ENCODE assay signal across 12 cellular contexts in the genomic region with DNA sequence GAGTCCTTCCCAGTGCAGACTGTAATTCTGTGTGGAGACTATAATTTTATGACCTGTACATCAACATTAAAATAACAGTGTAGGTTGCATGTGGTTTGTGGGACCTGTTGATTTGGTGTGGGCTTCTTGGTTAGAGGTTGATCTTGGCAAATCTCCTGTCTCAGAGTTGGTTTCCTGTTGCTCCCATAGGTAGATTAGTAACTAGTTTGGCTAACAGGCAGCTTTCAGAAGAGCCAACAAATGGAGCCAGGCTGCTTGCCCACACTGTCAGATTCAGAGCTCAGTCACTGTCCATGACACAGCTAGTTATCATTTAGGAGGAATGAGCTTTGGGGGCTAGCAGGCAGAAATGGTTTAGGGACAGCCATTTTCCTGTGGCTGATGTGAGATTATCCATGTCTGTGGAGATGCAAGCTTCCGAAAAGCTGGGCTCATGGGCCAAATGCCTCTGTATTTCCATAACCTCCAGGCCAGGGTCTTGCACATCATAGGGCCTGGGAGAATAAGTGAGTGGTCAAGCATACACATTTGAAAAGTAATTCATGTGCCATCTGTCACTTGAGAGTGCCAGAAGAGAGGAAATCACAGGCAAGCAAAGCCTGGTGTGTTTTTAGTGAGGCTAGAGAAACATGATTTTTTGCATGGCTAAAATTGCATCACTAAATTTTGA. TPM values are rescaled to one million over a fixed set of nuclear protein-coding genes. Genes with fewer than 3 reads are reported as not detected.
A peak's percentile ranks its signal among the peaks of the same experiment; 100 is the strongest.
DNase-seq lines count a peak whose midpoint lies in the region; ATAC-seq and TF ChIP-seq lines count a peak whose summit lies in the region.
"Had no signal": no experiment of that assay in that cellular context is flagged by ENCODE, and none has a peak within 500 bp of the region (broad histone marks: within the 10 kb centered on the region; RNA-seq: fewer than 3 reads in every experiment).

No MANE protein-coding gene starts in this region.

- no peak overlapping the region for H3K4me3 ChIP-seq in foreskin fibroblast (ENCODE audit: low read depth in 1 of 2, low read length in 2 of 2)
- H3K4me3 ChIP-seq in subcutaneous abdominal adipose tissue (ENCODE audit: low read depth in 1 of 5, low read length in 5 of 5): no peak overlapping the region
- H3K4me3 ChIP-seq: vagina had no signal

- H3K4me3 Mint-ChIP-seq in activated CD8-positive, alpha-beta memory T cell treated with anti-CD3 and anti-CD28 coated beads, Interleukin-2, amount 10 ng/mL, durations not matched to agents 7 days and 5 days: peak overlapping the region; percentile 55
- peak overlapping the region; percentile 55 for H3K4me3 Mint-ChIP-seq in activated CD4-positive, alpha-beta memory T cell treated with anti-CD3 and anti-CD28 coated beads, Interleukin-2, amount 10 ng/mL, durations not matched to agents 7 days and 5 days

- no peak for TF ChIP-seq CTCF in foreskin fibroblast (IDR thresholded peaks at IDR 0.05; ENCODE audit: low read depth, low read length)

- CTCF ChIA-PET in activated CD8-positive, alpha-beta memory T cell treated with anti-CD3 and anti-CD28 coated beads, Interleukin-2, amount 10 ng/mL, durations not matched to agents 7 days and 5 days (lab: Charles Lee): interaction anchor here (0.6 to 3.7 kb wide), 7 partner anchors 11 to 566 kb away, joined by 3 to 13 read pairs (median 7); no protein-coding TSS in a partner anchor
- CTCF ChIA-PET in activated CD4-positive, alpha-beta memory T cell treated with anti-CD3 and anti-CD28 coated beads, Interleukin-2, amount 10 ng/mL, durations not matched to agents 7 days and 5 days (lab: Charles Lee): interaction anchor here (1.4 to 1.9 kb wide), 2 partner anchors 56 to 60 kb away, joined by 4 to 5 read pairs; no protein-coding TSS in a partner anchor

- no peaks in the 10 kb centered on the region for H3K27me3 ChIP-seq in subcutaneous abdominal adipose tissue (ENCODE audit: control insufficient read depth in 5 of 5, insufficient read depth in 4 of 5, low read length in 5 of 5)
- H3K27me3 ChIP-seq: vagina had no signal

- no peaks in the 10 kb centered on the region for H3K9me3 ChIP-seq in subcutaneous abdominal adipose tissue (ENCODE audit: control insufficient read depth in 5 of 5, low read length in 5 of 5)
- H3K9me3 ChIP-seq: vagina had no signal

- H3K36me3 Mint-ChIP-seq in activated CD8-positive, alpha-beta memory T cell treated with anti-CD3 and anti-CD28 coated beads, Interleukin-2, amount 10 ng/mL, durations not matched to agents 7 days and 5 days: peaks cover 47% of the 10 kb centered on the region
- peaks cover 73% of the 10 kb centered on the region for H3K36me3 Mint-ChIP-seq in activated CD4-positive, alpha-beta memory T cell treated with anti-CD3 and anti-CD28 coated beads, Interleukin-2, amount 10 ng/mL, durations not matched to agents 7 days and 5 days (ENCODE audit: low read depth)

- no peaks in the 10 kb centered on the region for H3K27me3 Mint-ChIP-seq in activated CD8-positive, alpha-beta memory T cell treated with anti-CD3 and anti-CD28 coated beads, Interleukin-2, amount 10 ng/mL, durations not matched to agents 7 days and 5 days
- H3K27me3 Mint-ChIP-seq in activated CD4-positive, alpha-beta memory T cell treated with anti-CD3 and anti-CD28 coated beads, Interleukin-2, amount 10 ng/mL, durations not matched to agents 7 days and 5 days: no peaks in the 10 kb centered on the region

- ATAC-seq in activated CD8-positive, alpha-beta memory T cell treated with anti-CD3 and anti-CD28 coated beads, Interleukin-2, amount 10 ng/mL, durations not matched to agents 7 days and 5 days: peak; percentile 41
- no peak for ATAC-seq in GM21381 (IDR thresholded peaks at IDR 0.05; ENCODE audit: unreplicated experiment)
- no peak for ATAC-seq in GM21528 (IDR thresholded peaks at IDR 0.05; ENCODE audit: low FRiP score, unreplicated experiment)
- ATAC-seq: HCT116 had no signal

- H3K9me3 Mint-ChIP-seq in activated CD8-positive, alpha-beta memory T cell treated with anti-CD3 and anti-CD28 coated beads, Interleukin-2, amount 10 ng/mL, durations not matched to agents 7 days and 5 days (ENCODE audit: low read depth): no peaks in the 10 kb centered on the region
- no peaks in the 10 kb centered on the region for H3K9me3 Mint-ChIP-seq in activated CD4-positive, alpha-beta memory T cell treated with anti-CD3 and anti-CD28 coated beads, Interleukin-2, amount 10 ng/mL, durations not matched to agents 7 days and 5 days

- POLR2A ChIA-PET in activated CD4-positive, alpha-beta memory T cell treated with anti-CD3 and anti-CD28 coated beads, Interleukin-2, amount 10 ng/mL, durations not matched to agents 7 days and 5 days (lab: Charles Lee): interaction anchor here (0.8 to 7.0 kb wide), 8 partner anchors 12 to 103 kb away, joined by 3 to 141 read pairs (median 4); partner anchors contain the start of genes CCM2, MYO1G and TBRG4

- H3K27ac ChIP-seq in subcutaneous abdominal adipose tissue (ENCODE audit: low read depth, low read length): peak overlapping the region; percentile 54
- H3K27ac ChIP-seq: vagina had no signal

- peak; percentile 66 for DNase-seq in activated CD8-positive, alpha-beta memory T cell treated with anti-CD3 and anti-CD28 coated beads, Interleukin-2, amount 10 ng/mL, durations not matched to agents 7 days and 5 days
- no peak for DNase-seq in activated CD8-positive, alpha-beta memory T cell treated with anti-CD3 and anti-CD28 coated beads, Interleukin-2, amount 50 U/mL, for 4 hours
- DNase-seq in activated CD4-positive, alpha-beta memory T cell treated with anti-CD3 and anti-CD28 coated beads, Interleukin-2, amount 10 ng/mL, durations not matched to agents 7 days and 5 days: peak; percentile 28
- peak; percentile 41 to 66 for DNase-seq in foreskin fibroblast
- no peak for DNase-seq in stimulated activated CD4-positive, alpha-beta T cell treated with anti-CD3 and anti-CD28 coated beads, Interleukin-12 subunit alpha, Interleukin-12 subunit beta, amount 100 ng/mL, for 4 hours
- DNase-seq: NCI-H345 had no signal

- peaks cover 0 to 12% (median 7%) of the 10 kb centered on the region in 5 donors for H3K36me3 ChIP-seq in subcutaneous abdominal adipose tissue (ENCODE audit: control insufficient read depth in 5 of 5, insufficient read depth in 5 of 5, low read length in 5 of 5)

- peaks cover 4 to 23% (median 10%) of the 10 kb centered on the region in 5 donors for H3K4me1 ChIP-seq in subcutaneous abdominal adipose tissue (ENCODE audit: control insufficient read depth in 5 of 5, insufficient read depth in 5 of 5, low read length in 5 of 5)

- no peak overlapping the region for H3K9ac ChIP-seq in subcutaneous abdominal adipose tissue (ENCODE audit: low read length in 5 of 5)

- peaks cover 81% of the 10 kb centered on the region for H3K4me1 Mint-ChIP-seq in activated CD8-positive, alpha-beta memory T cell treated with anti-CD3 and anti-CD28 coated beads, Interleukin-2, amount 10 ng/mL, durations not matched to agents 7 days and 5 days
- peaks cover 78% of the 10 kb centered on the region for H3K4me1 Mint-ChIP-seq in activated CD4-positive, alpha-beta memory T cell treated with anti-CD3 and anti-CD28 coated beads, Interleukin-2, amount 10 ng/mL, durations not matched to agents 7 days and 5 days

- peak overlapping the region; percentile 78 for H3K27ac Mint-ChIP-seq in activated CD8-positive, alpha-beta memory T cell treated with anti-CD3 and anti-CD28 coated beads, Interleukin-2, amount 10 ng/mL, durations not matched to agents 7 days and 5 days
- H3K27ac Mint-ChIP-seq in activated CD4-positive, alpha-beta memory T cell treated with anti-CD3 and anti-CD28 coated beads, Interleukin-2, amount 10 ng/mL, durations not matched to agents 7 days and 5 days: peak overlapping the region; percentile 79

RNA-seq across cellular contexts. Expression of gene CCM2, which starts 33.4 kb away (rescaled TPM):
- total RNA-seq in activated CD8-positive, alpha-beta memory T cell treated with anti-CD3 and anti-CD28 coated beads, Interleukin-2, amount 10 ng/mL, durations not matched to agents 7 days and 5 days: 100 to 1,000 TPM in 1 of 2 experiments, 10 to 100 TPM in 1; 87.5 to 113 TPM
- 100 to 1,000 TPM; 130 to 134 TPM for total RNA-seq in activated CD4-positive, alpha-beta memory T cell treated with anti-CD3 and anti-CD28 coated beads, Interleukin-2, amount 10 ng/mL, durations not matched to agents 7 days and 5 days

RNA-seq across cellular contexts. Expression of gene MYO1G, which starts 54.6 kb away (rescaled TPM):
- 100 to 1,000 TPM; 502 to 567 TPM for total RNA-seq in activated CD8-positive, alpha-beta memory T cell treated with anti-CD3 and anti-CD28 coated beads, Interleukin-2, amount 10 ng/mL, durations not matched to agents 7 days and 5 days
- total RNA-seq in activated CD4-positive, alpha-beta memory T cell treated with anti-CD3 and anti-CD28 coated beads, Interleukin-2, amount 10 ng/mL, durations not matched to agents 7 days and 5 days: 100 to 1,000 TPM; 572 to 576 TPM
- total RNA-seq: glomerular endothelial cell had no signal

RNA-seq across cellular contexts. Expression of gene NACAD, which starts 55.4 kb away (rescaled TPM):
- under 1 TPM; 0.09 to 0.35 TPM for total RNA-seq in activated CD8-positive, alpha-beta memory T cell treated with anti-CD3 and anti-CD28 coated beads, Interleukin-2, amount 10 ng/mL, durations not matched to agents 7 days and 5 days
- total RNA-seq in activated CD4-positive, alpha-beta memory T cell treated with anti-CD3 and anti-CD28 coated beads, Interleukin-2, amount 10 ng/mL, durations not matched to agents 7 days and 5 days: under 1 TPM in 1 of 2 experiments, not detected in 1; 0.60 TPM

Comparison
In these comparisons a context has a peak if more than half of its experiments do, and no peak if none do; other contexts are left out.
1. DNase-seq: peak in activated CD8-positive, alpha-beta memory T cell treated with anti-CD3 and anti-CD28 coated beads, Interleukin-2, amount 10 ng/mL, durations not matched to agents 7 days and 5 days (single experiment), activated CD4-positive, alpha-beta memory T cell treated with anti-CD3 and anti-CD28 coated beads, Interleukin-2, amount 10 ng/mL, durations not matched to agents 7 days and 5 days (single experiment) and foreskin fibroblast (2 of 2); none in activated CD8-positive, alpha-beta memory T cell treated with anti-CD3 and anti-CD28 coated beads, Interleukin-2, amount 50 U/mL, for 4 hours (single experiment) and stimulated activated CD4-positive, alpha-beta T cell treated with anti-CD3 and anti-CD28 coated beads, Interleukin-12 subunit alpha, Interleukin-12 subunit beta, amount 100 ng/mL, for 4 hours (single experiment).